8 cellular contexts compared by ENCODE assay signal in the genomic region with DNA sequence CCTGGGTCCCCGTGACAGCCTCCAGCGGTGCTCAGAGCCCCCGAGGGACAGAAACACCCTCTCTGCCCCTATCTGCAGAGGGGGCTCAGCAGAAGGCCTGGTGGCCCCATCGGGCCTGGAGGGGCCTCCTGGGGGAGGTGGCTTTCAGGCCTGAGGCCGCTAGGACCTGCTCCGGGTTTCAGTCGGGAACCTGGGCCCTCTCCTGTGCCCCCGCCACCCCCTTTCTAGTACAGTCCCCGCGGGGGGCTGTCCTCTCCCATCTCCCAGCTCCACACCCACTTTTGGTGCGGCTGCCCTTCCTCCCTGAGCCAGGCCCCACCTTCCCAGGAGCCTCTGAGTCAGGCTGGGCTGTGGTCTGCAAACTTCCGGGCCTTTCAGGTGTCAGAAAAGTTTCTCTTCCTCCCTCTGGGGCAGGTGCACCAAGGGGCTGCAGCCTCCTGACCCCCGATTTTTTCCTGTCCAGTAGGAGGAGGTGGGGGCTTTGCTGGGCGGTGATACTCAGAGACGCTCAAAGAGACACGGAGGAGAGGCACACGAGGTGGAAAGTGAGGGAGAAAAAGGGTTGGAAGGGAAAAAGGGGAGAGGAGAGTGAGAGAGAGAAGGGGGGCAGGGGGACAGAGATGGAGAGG. TPM values are rescaled to one million over a fixed set of nuclear protein-coding genes. Genes with fewer than 3 reads are reported as not detected.
DNase-seq lines count a peak whose midpoint lies in the region; ATAC-seq and TF ChIP-seq lines count a peak whose summit lies in the region.

No MANE protein-coding gene starts in this region.

- intact Hi-C loops in colonic mucosa (cut with DNase I), result no loop called here

- ATAC-seq in GM18502 (IDR thresholded peaks at IDR 0.05; ENCODE audit: poor library complexity, unreplicated experiment) (peak; percentile 71), HG02798 (IDR thresholded peaks at IDR 0.05; ENCODE audit: poor library complexity, unreplicated experiment) (peak; percentile 71)

- H3K27me3 Mint-ChIP-seq in T-helper 1 cell treated with Interleukin-12 subunit alpha and Interleukin-12 subunit beta and Interleukin-4 antibody, amounts not matched to agents 30 μg/mL and 1 μg/mL, for 36 hours (ENCODE audit: low read depth), result no peaks in the 10 kb centered on the region

- H3K9me3 ChIP-seq in colonic mucosa, result no peaks in the 10 kb centered on the region
- no peaks in the 10 kb centered on the region for H3K9me3 ChIP-seq in SJCRH30 (replicated peaks)

- H3K4me3 ChIP-seq in colonic mucosa (peak overlapping the region; percentile 27), SJCRH30 (no peak overlapping the region)

- no peaks in the 10 kb centered on the region for H3K27me3 ChIP-seq in colonic mucosa
- H3K27me3 ChIP-seq in SJCRH30, result no peaks in the 10 kb centered on the region; the same call in 1 of the 2 replicates

- H3K4me3 Mint-ChIP-seq in T-helper 1 cell treated with Interleukin-12 subunit alpha and Interleukin-12 subunit beta and Interleukin-4 antibody, amounts not matched to agents 30 μg/mL and 1 μg/mL, for 36 hours, result peak overlapping the region; percentile 96

- H3K27ac ChIP-seq in colonic mucosa, result no peak overlapping the region
- no peak overlapping the region for H3K27ac ChIP-seq in SJCRH30

- TF ChIP-seq CTCF in colonic mucosa (IDR thresholded peaks at IDR 0.05), result no peak

- no peak overlapping the region for H3K9ac ChIP-seq in colonic mucosa (ENCODE audit: low read depth in 2 of 2, low read length in 2 of 2)

- H3K27ac Mint-ChIP-seq in T-helper 1 cell treated with Interleukin-12 subunit alpha and Interleukin-12 subunit beta and Interleukin-4 antibody, amounts not matched to agents 30 μg/mL and 1 μg/mL, for 36 hours, result peak overlapping the region; percentile 96

- peaks cover 31% of the 10 kb centered on the region for H3K36me3 Mint-ChIP-seq in T-helper 1 cell treated with Interleukin-12 subunit alpha and Interleukin-12 subunit beta and Interleukin-4 antibody, amounts not matched to agents 30 μg/mL and 1 μg/mL, for 36 hours (ENCODE audit: low read depth)

- DNase-seq in colonic mucosa (peak; percentile 55), NCI-H2227 treated with DMSO at 0.1 percent for 48 hours (lab: John Stamatoyannopoulos, UW) (no peak), cortex of kidney (lab: John Stamatoyannopoulos, UW) (no peak), SJCRH30 (no peak)
- peak; percentile 47 to 65 (median 53) for DNase-seq in stimulated activated CD4-positive, alpha-beta T cell treated with anti-CD3 and anti-CD28 coated beads, Interleukin-12 subunit alpha, Interleukin-12 subunit beta, amount 100 ng/mL, for 48 hours (ENCODE audit: low read depth in 2 of 3, low spot score in 1 of 3)

- peaks cover 47% of the 10 kb centered on the region for H3K4me1 Mint-ChIP-seq in T-helper 1 cell treated with Interleukin-12 subunit alpha and Interleukin-12 subunit beta and Interleukin-4 antibody, amounts not matched to agents 30 μg/mL and 1 μg/mL, for 36 hours (ENCODE audit: low read depth)

- H3K9me3 Mint-ChIP-seq in T-helper 1 cell treated with Interleukin-12 subunit alpha and Interleukin-12 subunit beta and Interleukin-4 antibody, amounts not matched to agents 30 μg/mL and 1 μg/mL, for 36 hours, result no peaks in the 10 kb centered on the region

- H3K36me3 ChIP-seq in colonic mucosa (no peaks in the 10 kb centered on the region), SJCRH30 (no peaks in the 10 kb centered on the region)

- H3K4me1 ChIP-seq in colonic mucosa (no peaks in the 10 kb centered on the region), SJCRH30 (no peaks in the 10 kb centered on the region)

RNA-seq across cellular contexts. Expression of a gene that starts 0.7 kb away (rescaled TPM):
- total RNA-seq in colonic mucosa, result 1 to 10 TPM; 1.8 to 5.0 TPM
- not detected in 2 replicates for total RNA-seq in SJCRH30 (2014; rRNA removed; shearing (Covaris generic))

Comparison
In these comparisons a context has a peak if more than half of its experiments do, and no peak if none do; other contexts are left out.
1. DNase-seq: peak in colonic mucosa (single experiment) and stimulated activated CD4-positive, alpha-beta T cell treated with anti-CD3 and anti-CD28 coated beads, Interleukin-12 subunit alpha, Interleukin-12 subunit beta, amount 100 ng/mL, for 48 hours (3 of 3); none in NCI-H2227 treated with DMSO at 0.1 percent for 48 hours (single experiment), cortex of kidney (single experiment) and SJCRH30 (0 of 2).